ENCODE assay signal across 20 cellular contexts in the genomic region with DNA sequence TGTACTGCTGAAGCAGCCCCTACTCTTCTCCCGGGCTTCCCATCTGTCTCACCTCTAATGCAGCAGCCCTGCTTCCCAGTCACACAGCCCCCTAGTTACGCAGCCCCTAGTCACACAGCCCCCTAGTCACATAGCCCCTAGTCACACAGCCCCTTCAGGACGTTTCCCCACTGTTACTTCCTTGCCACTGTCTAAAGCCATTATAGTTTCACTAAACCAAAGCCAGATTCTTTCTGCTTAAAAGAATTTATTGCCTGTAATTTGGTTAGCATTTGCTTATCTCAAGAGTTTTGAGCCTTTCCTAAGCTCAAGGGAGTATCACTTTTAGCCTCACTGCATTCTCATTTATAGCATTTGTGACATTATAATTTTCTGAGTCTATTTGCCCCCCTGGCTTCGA.
"Had no signal": no experiment of that assay in that cellular context is flagged by ENCODE, and none has a peak within 500 bp of the region (broad histone marks: within the 10 kb centered on the region; RNA-seq: fewer than 3 reads in every experiment).

No MANE protein-coding gene starts in this region.

- H3K27ac ChIP-seq: coronary artery, esophagus squamous epithelium, gastroesophageal sphincter, heart left ventricle, neutrophil, ovary, psoas muscle, right atrium auricular region, spleen, testis, upper lobe of left lung had no signal

- ATAC-seq: gastroesophageal sphincter; heart left ventricle; natural killer cell treated with Interleukin-12 subunit alpha and Interleukin-12 subunit beta and Interleukin-15 and Interleukin-18, amount 100 ng/mL, for 72 hours; psoas muscle; WTC11 had no signal

- H3K4me3 Mint-ChIP-seq: activated naive CD4-positive, alpha-beta T cell treated with anti-CD3 and anti-CD28 coated beads for 36 hours; natural killer cell treated with Interleukin-12 subunit alpha and Interleukin-12 subunit beta and Interleukin-15 and Interleukin-18, amount 100 ng/mL, for 72 hours; WTC11 had no signal

- H3K4me1 Mint-ChIP-seq: WTC11 had no signal

- H3K36me3 Mint-ChIP-seq: WTC11 had no signal

- H3K9me3 ChIP-seq: esophagus squamous epithelium, gastroesophageal sphincter, heart left ventricle, neutrophil, ovary, psoas muscle, right atrium auricular region, spleen, testis, upper lobe of left lung had no signal

- DNase-seq: activated effector memory CD4-positive, alpha-beta T cell treated with Interleukin-2 at 50 U/mL for 16 hours; activated naive CD4-positive, alpha-beta T cell treated with anti-CD3 and anti-CD28 coated beads for 36 hours; activated T-cell treated with anti-CD3 and anti-CD28 coated beads, Interleukin-2, amount 50 U/mL, for 1 hour; cerebellar nuclear complex; esophagus squamous epithelium; heart left ventricle; ovary; psoas muscle; spleen; stimulated activated CD4-positive, alpha-beta T cell treated with anti-CD3 and anti-CD28 coated beads, Interleukin-4, amount 100 ng/mL, for 1 hour; stimulated activated naive CD4-positive, alpha-beta T cell; T-helper 9 cell; testis; upper lobe of left lung had no signal

- H3K27ac Mint-ChIP-seq: activated naive CD4-positive, alpha-beta T cell treated with anti-CD3 and anti-CD28 coated beads for 36 hours; natural killer cell treated with Interleukin-12 subunit alpha and Interleukin-12 subunit beta and Interleukin-15 and Interleukin-18, amount 100 ng/mL, for 72 hours; WTC11 had no signal

- H3K27me3 Mint-ChIP-seq: natural killer cell treated with Interleukin-12 subunit alpha and Interleukin-12 subunit beta and Interleukin-15 and Interleukin-18, amount 100 ng/mL, for 72 hours had no signal

- H3K4me1 ChIP-seq: esophagus squamous epithelium, gastroesophageal sphincter, heart left ventricle, psoas muscle, right atrium auricular region, spleen, testis, upper lobe of left lung had no signal

- H3K27me3 ChIP-seq: esophagus squamous epithelium, gastroesophageal sphincter, heart left ventricle, neutrophil, ovary, right atrium auricular region, spleen, testis, upper lobe of left lung had no signal

- H3K9me3 Mint-ChIP-seq: activated naive CD4-positive, alpha-beta T cell treated with anti-CD3 and anti-CD28 coated beads for 36 hours; WTC11 had no signal
